11 cellular contexts compared by ENCODE assay signal in the genomic region with DNA sequence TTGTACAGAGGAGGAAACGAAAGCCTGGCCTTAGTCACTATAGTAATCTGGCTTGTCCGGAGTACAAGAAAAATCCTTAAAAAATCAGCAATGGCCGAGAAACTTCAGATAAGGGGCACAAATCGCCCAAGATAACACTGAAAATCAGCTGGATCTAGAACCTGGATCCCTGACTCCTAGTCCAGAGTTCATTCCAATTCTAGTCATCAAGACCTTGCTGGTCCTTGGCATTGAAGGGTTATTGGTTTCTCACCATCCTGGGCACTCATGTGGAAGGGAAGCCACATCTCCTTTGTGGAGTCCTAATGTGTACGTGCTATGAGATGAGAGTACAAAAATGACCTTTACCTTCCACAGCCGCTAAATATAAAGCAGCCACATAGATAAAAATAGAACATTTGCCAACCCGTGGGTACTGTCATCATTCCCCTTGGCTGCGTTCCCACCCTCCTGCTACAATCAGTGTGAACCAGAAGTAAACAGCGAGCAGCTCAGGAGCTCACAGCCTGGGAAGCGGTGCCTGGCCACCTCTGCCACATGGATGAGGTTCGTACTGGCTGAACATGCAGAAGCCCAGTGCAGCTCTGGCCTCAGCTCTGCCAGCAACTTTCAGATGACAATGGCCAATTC.
DNase-seq lines count a peak whose midpoint lies in the region; ATAC-seq, FAIRE-seq and TF ChIP-seq lines count a peak whose summit lies in the region.
"Had no signal": no experiment of that assay in that cellular context is flagged by ENCODE, and none has a peak within 500 bp of the region (broad histone marks: within the 10 kb centered on the region; RNA-seq: fewer than 3 reads in every experiment).

No MANE protein-coding gene starts in this region.

- peaks cover 18% of the 10 kb centered on the region for H3K4me1 ChIP-seq in cardiac muscle cell (ENCODE audit: low read depth)
- peaks cover 0 to 3% of the 10 kb centered on the region in 2 donors for H3K4me1 ChIP-seq in small intestine (ENCODE audit: control insufficient read depth in 2 of 2, insufficient read depth in 1 of 2, low read depth in 1 of 2, low read length in 1 of 2)

- WGBS in small intestine, 3 donors, result 18 to 50% (median 38%) methylated on average over 11 of the region's 11 CpGs

- FAIRE-seq in small intestine (lab: Jason Lieb, UNC) (no peak), GM12892 (lab: Jason Lieb, UNC) (no peak)
- FAIRE-seq: astrocyte had no signal

- peak; percentile 57 for ATAC-seq in HG03432 (IDR thresholded peaks at IDR 0.05; ENCODE audit: unreplicated experiment)
- ATAC-seq in HG03354 (IDR thresholded peaks at IDR 0.05; ENCODE audit: poor library complexity, severe bottlenecking, unreplicated experiment), result no peak
- ATAC-seq: WTC11 had no signal

- DNase-seq in RPMI8226 (peak; percentile 75), cardiac muscle cell (ENCODE audit: low read depth in 1 of 2, low spot score in 1 of 2) (peak; percentile 14 to 81), small intestine (peak; percentile 83), WERI-Rb-1 (no peak), NCI-H524 treated with DMSO at 0.1 percent for 48 hours (lab: John Stamatoyannopoulos, UW) (no peak), GM12892 (ENCODE audit: insufficient read length) (no peak)
- DNase-seq: DMS79 treated with DMSO at 0.1 percent for 48 hours had no signal

- H3K9me3 ChIP-seq in cardiac muscle cell (ENCODE audit: low read depth) (no peaks in the 10 kb centered on the region), small intestine (ENCODE audit: control insufficient read depth, low read depth) (no peaks in the 10 kb centered on the region), WERI-Rb-1 (ENCODE audit: severe bottlenecking) (no peaks in the 10 kb centered on the region)

- H3K4me3 ChIP-seq in cardiac muscle cell (no peak overlapping the region), small intestine (ENCODE audit: low read depth in 1 of 2, low read length in 2 of 2) (no peak overlapping the region), WERI-Rb-1 (ENCODE audit: low read depth, low read length) (no peak overlapping the region)

- no peaks in the 10 kb centered on the region for H3K27me3 ChIP-seq in cardiac muscle cell
- H3K27me3 ChIP-seq in small intestine (ENCODE audit: control insufficient read depth in 2 of 2, insufficient read depth in 2 of 2, low read length in 2 of 2), result no peaks in the 10 kb centered on the region
- H3K27me3 ChIP-seq in WERI-Rb-1 (ENCODE audit: insufficient read depth, low read depth, severe bottlenecking), result no peaks in the 10 kb centered on the region

- H3K27ac ChIP-seq in cardiac muscle cell (peak overlapping the region; percentile 89), small intestine (ENCODE audit: low read depth in 1 of 2, low read length in 1 of 2) (peak overlapping the region in 1 of 2 donors; percentile 35), WERI-Rb-1 (no peak overlapping the region)

- TF ChIP-seq CTCF in cardiac muscle cell (IDR thresholded peaks at IDR 0.05; ENCODE audit: low read depth, low read length), result no peak
- no peak for TF ChIP-seq CTCF in WERI-Rb-1 (IDR thresholded peaks at IDR 0.05; ENCODE audit: low read depth, low read length)

- no peak for TF ChIP-seq POLR2A in GM12892 (IDR thresholded peaks at IDR 0.05; ENCODE audit: low read depth, low read length)

- H3K36me3 ChIP-seq in cardiac muscle cell (peaks cover 6% of the 10 kb centered on the region), small intestine (ENCODE audit: control insufficient read depth in 2 of 2, insufficient read depth in 2 of 2, low read length in 2 of 2) (no peaks in the 10 kb centered on the region), WERI-Rb-1 (no peaks in the 10 kb centered on the region)

Comparison
In these comparisons a context has a peak if more than half of its experiments do, and no peak if none do; other contexts are left out.
1. DNase-seq: peak in RPMI8226 (single experiment), cardiac muscle cell (2 of 2) and small intestine (single experiment); none in WERI-Rb-1 (single experiment), NCI-H524 treated with DMSO at 0.1 percent for 48 hours (single experiment) and GM12892 (single experiment).